7 cellular contexts compared by ENCODE assay signal in the genomic region with DNA sequence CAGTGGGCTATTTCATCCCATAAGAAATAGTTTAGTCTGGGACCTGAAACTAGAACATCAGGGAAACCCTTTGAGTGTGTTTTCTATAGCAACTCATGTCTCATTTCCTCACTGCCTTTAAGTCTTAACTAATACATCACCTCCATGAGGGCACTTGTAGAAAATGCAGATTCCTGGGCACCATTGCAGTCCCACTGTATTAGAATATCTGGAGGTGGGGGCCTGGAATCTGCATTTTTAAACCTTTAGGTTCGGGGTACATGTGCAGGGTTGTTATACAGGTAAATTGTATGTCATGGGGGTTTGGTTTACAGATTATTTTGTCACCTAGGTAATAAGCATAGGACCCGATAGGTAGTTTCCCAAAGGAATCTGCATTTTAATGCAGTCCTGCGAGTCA.
"Had no signal": no experiment of that assay in that cellular context is flagged by ENCODE, and none has a peak within 500 bp of the region (broad histone marks: within the 10 kb centered on the region; RNA-seq: fewer than 3 reads in every experiment).

No MANE protein-coding gene starts in this region.

- DNase-seq: GDM1, GF-D8 had no signal

- ATAC-seq: GM12878 had no signal

- FAIRE-seq: G401.6, GM12878, GM12891, GM18507, GM19239 had no signal

- H3K4me3 ChIP-seq: GM12878 had no signal
